Comparison of ENCODE assay signal across 17 cellular contexts in genomic region chr12:108324678-108325358, GRCh38. TPM values are rescaled to one million over a fixed set of nuclear protein-coding genes. Genes with fewer than 3 reads are reported as not detected.
DNase-seq lines count a peak whose midpoint lies in the region; ATAC-seq and TF ChIP-seq lines count a peak whose summit lies in the region.
"Had no signal": no experiment of that assay in that cellular context is flagged by ENCODE, and none has a peak within 500 bp of the region (broad histone marks: within the 10 kb centered on the region; RNA-seq: fewer than 3 reads in every experiment).

No MANE protein-coding gene starts in this region.

- peaks cover 31% of the 10 kb centered on the region for H3K27me3 Mint-ChIP-seq in mesothelial cell of epicardium (ENCODE audit: low read depth)

- TF ChIP-seq CTCF in osteoblast (IDR thresholded peaks at IDR 0.05; ENCODE audit: extremely low read depth, low read depth, low read length): no peak
- TF ChIP-seq CTCF in mesothelial cell of epicardium (IDR thresholded peaks at IDR 0.05; ENCODE audit: unreplicated experiment): no peak

- peak overlapping the region in 2 of 11 experiments; percentile 8 to 9; a peak in 3 of 22 replicates for H3K27ac ChIP-seq in BLaER1 treated with 17β-estradiol and CSF1 and Interleukin-3, amounts not matched to agents 10 nM and 100 nM
- H3K27ac ChIP-seq in cingulate gyrus (ENCODE audit: low read depth, low read length): peak overlapping the region; percentile 23
- H3K27ac ChIP-seq in osteoblast (ENCODE audit: low read depth, low read length): no peak overlapping the region

- no peaks in the 10 kb centered on the region for H3K4me1 Mint-ChIP-seq in mesothelial cell of epicardium

- no peaks in the 10 kb centered on the region for H3K79me2 ChIP-seq in osteoblast (ENCODE audit: insufficient read depth, low read length)

- peak overlapping the region in 2 of 10 experiments; percentile 4 to 9; a peak in 1 of 20 replicates for H3K4me3 ChIP-seq in BLaER1 treated with 17β-estradiol and CSF1 and Interleukin-3, amounts not matched to agents 10 nM and 100 nM
- no peak overlapping the region for H3K4me3 ChIP-seq in osteoblast (ENCODE audit: insufficient read depth, low read length)

- DNase-seq in MV-4-11 (lab: John Stamatoyannopoulos, UW) (peak; percentile 77), osteoblast (ENCODE audit: insufficient read length, low spot score, missing footprints) (peak; percentile 64), mesothelial cell of epicardium (ENCODE audit: low spot score in 2 of 2, unreplicated experiment in 2 of 2) (no peak), SW480 (ENCODE audit: low spot score) (no peak)
- DNase-seq: AML-193; CD8-positive, alpha-beta T cell; DND-41; GDM1; Karpas-422; NCI-H1417 treated with DMSO at 0.1 percent for 48 hours; NCI-H2029; NCI-H524; SHP77 treated with DMSO at 0.1 percent for 48 hours had no signal

- ATAC-seq in GM21717 (IDR thresholded peaks at IDR 0.05; ENCODE audit: unreplicated experiment) (no peak), HG03432 (IDR thresholded peaks at IDR 0.05; ENCODE audit: unreplicated experiment) (no peak)
- ATAC-seq: CD8-positive, alpha-beta T cell had no signal

- H3K4me2 ChIP-seq in BLaER1 treated with 17β-estradiol and CSF1 and Interleukin-3, amounts not matched to agents 10 nM and 100 nM: peak overlapping the region; percentile 41 to 85 (median 62)
- no peak overlapping the region for H3K4me2 ChIP-seq in osteoblast (ENCODE audit: insufficient read depth, low read length)

- H3K27ac Mint-ChIP-seq in mesothelial cell of epicardium: no peak overlapping the region
- H3K27ac Mint-ChIP-seq: CD8-positive, alpha-beta T cell had no signal

- peaks cover 0 to 84% (median 56%) of the 10 kb centered on the region in 11 experiments; a peak in 13 of 22 replicates for H4K20me1 ChIP-seq in BLaER1 treated with 17β-estradiol and CSF1 and Interleukin-3, amounts not matched to agents 10 nM and 100 nM
- no peaks in the 10 kb centered on the region for H4K20me1 ChIP-seq in osteoblast (ENCODE audit: insufficient read depth, low read length)

- no peak overlapping the region for H2AFZ ChIP-seq in osteoblast (ENCODE audit: low read length)

- peaks cover 25 to 100% (median 31%) of the 10 kb centered on the region in 10 experiments for H3K4me1 ChIP-seq in BLaER1 treated with 17β-estradiol and CSF1 and Interleukin-3, amounts not matched to agents 10 nM and 100 nM
- peaks cover 21% of the 10 kb centered on the region for H3K4me1 ChIP-seq in osteoblast (ENCODE audit: insufficient read depth, low read length)

- H3K9me3 Mint-ChIP-seq in mesothelial cell of epicardium: no peaks in the 10 kb centered on the region
- H3K9me3 Mint-ChIP-seq: CD8-positive, alpha-beta T cell had no signal

- H3K36me3 Mint-ChIP-seq in mesothelial cell of epicardium: no peaks in the 10 kb centered on the region
- H3K36me3 Mint-ChIP-seq: CD8-positive, alpha-beta T cell had no signal

- H3K9ac ChIP-seq in BLaER1 treated with 17β-estradiol and CSF1 and Interleukin-3, amounts not matched to agents 10 nM and 100 nM: peak overlapping the region in 2 of 11 experiments; percentile 33 to 40; a peak in 3 of 22 replicates

- no peak overlapping the region for H3K4me3 Mint-ChIP-seq in mesothelial cell of epicardium
- H3K4me3 Mint-ChIP-seq: CD8-positive, alpha-beta T cell had no signal

- peaks cover 42 to 100% (median 99%) of the 10 kb centered on the region in 11 experiments; a peak in 21 of 22 replicates for H3K27me3 ChIP-seq in BLaER1 treated with 17β-estradiol and CSF1 and Interleukin-3, amounts not matched to agents 10 nM and 100 nM
- no peaks in the 10 kb centered on the region for H3K27me3 ChIP-seq in osteoblast (ENCODE audit: insufficient read depth, low read length)

- peaks cover 0 to 100% (median 0%) of the 10 kb centered on the region in 11 experiments; a peak in 6 of 22 replicates for H3K36me3 ChIP-seq in BLaER1 treated with 17β-estradiol and CSF1 and Interleukin-3, amounts not matched to agents 10 nM and 100 nM
- H3K36me3 ChIP-seq in osteoblast (ENCODE audit: insufficient read depth, low read length): peaks cover 13% of the 10 kb centered on the region

- H3K9me3 ChIP-seq in BLaER1 treated with 17β-estradiol and CSF1 and Interleukin-3, amounts not matched to agents 10 nM and 100 nM (replicated peaks in 1 of 11): peaks cover 0 to 21% (median 0%) of the 10 kb centered on the region in 11 experiments; a peak in 3 of 22 replicates
- H3K9me3 ChIP-seq in osteoblast (ENCODE audit: low read depth, low read length): no peaks in the 10 kb centered on the region

RNA-seq across cellular contexts. Expression of gene CMKLR1, which starts 14.3 kb away (rescaled TPM):
- total RNA-seq in osteoblast: 6.8 and 9.8 TPM in 2 replicates
- total RNA-seq in mesothelial cell of epicardium: 0.87 to 1.7 TPM (median 1.4 TPM) in 3 replicates
- total RNA-seq: CD8-positive, alpha-beta T cell had no signal

Comparison
In these comparisons a context has a peak if more than half of its experiments do, and no peak if none do; other contexts are left out.
1. DNase-seq: peak in MV-4-11 (single experiment) and osteoblast (single experiment); none in mesothelial cell of epicardium (0 of 2) and SW480 (single experiment).